In the genomic region with DNA sequence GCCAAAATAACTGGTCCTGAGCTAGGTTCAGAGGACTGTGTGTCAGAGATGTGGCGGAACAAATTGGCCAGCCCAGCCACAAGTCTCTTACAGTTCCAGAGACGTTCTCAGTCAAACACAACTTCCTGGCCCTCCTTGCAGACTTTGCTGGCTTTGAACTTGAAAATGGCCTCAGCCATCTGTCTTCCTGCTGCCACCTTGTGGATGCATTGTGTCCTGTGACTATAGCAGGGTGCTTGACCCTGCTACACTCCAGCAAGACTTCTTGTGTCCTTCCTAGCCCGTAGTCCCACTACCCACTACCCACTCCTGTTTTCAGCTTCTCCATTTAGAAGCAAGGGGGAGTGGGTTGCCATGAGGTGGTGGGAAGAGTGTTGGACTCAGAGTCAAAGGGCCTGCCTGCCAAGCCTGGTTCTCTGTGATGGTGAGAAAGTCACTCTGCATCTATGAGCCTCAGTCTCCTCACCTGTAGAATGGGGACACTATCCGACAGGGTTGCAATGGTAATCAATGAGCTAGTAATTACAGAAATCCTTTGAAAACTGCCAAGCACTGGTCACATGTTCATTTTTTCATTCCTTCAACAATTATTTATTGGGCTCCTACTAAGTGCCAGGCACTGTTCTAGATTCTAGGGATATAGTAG, we compare ENCODE assay signal across 9 cellular contexts.
DNase-seq lines count a peak whose midpoint lies in the region; ATAC-seq, FAIRE-seq and TF ChIP-seq lines count a peak whose summit lies in the region.
"Had no signal": no experiment of that assay in that cellular context is flagged by ENCODE, and none has a peak within 500 bp of the region (broad histone marks: within the 10 kb centered on the region; RNA-seq: fewer than 3 reads in every experiment).

No MANE protein-coding gene starts in this region.

- H3K4me3 ChIP-seq in CD4-positive, alpha-beta memory T cell (ENCODE audit: low read length in 2 of 2), result no peak overlapping the region
- H3K4me3 ChIP-seq in suprapubic skin (no peak overlapping the region), gastroesophageal sphincter (no peak overlapping the region)

- TF ChIP-seq EP300 in suprapubic skin (IDR thresholded peaks at IDR 0.05) (no peak), gastroesophageal sphincter (IDR thresholded peaks at IDR 0.05) (no peak)

- intact Hi-C loops in CD4-positive, alpha-beta memory T cell (cut with micrococcal nuclease), result no loop called here

- 65% methylated on average over 4 of the region's 4 CpGs for WGBS in suprapubic skin
- 50 to 56% methylated on average over 2 to 3 of the region's 4 CpGs for WGBS in gastroesophageal sphincter (ENCODE audit: low coverage in 1 of 2), 2 donors

- FAIRE-seq in GM19239 (lab: Jason Lieb, UNC), result peak; percentile 48

- no peak overlapping the region for H3K4me3 Mint-ChIP-seq in CD4-positive, alpha-beta memory T cell

- H3K9me3 Mint-ChIP-seq in CD4-positive, alpha-beta memory T cell, result peaks cover 7 to 35% (median 14%) of the 10 kb centered on the region in 8 donors

- TF ChIP-seq CTCF in suprapubic skin (IDR thresholded peaks at IDR 0.05), result no peak
- TF ChIP-seq CTCF in gastroesophageal sphincter (IDR thresholded peaks at IDR 0.05), result peak in 1 of 4 experiments; percentile 16

- H3K27me3 ChIP-seq in CD4-positive, alpha-beta memory T cell (ENCODE audit: insufficient read depth, low read length), result no peaks in the 10 kb centered on the region
- H3K27me3 ChIP-seq in suprapubic skin (peaks cover 40% of the 10 kb centered on the region), gastroesophageal sphincter (peaks cover 60% of the 10 kb centered on the region)

- H3K36me3 Mint-ChIP-seq in CD4-positive, alpha-beta memory T cell, result no peaks in the 10 kb centered on the region

- no peaks in the 10 kb centered on the region for H3K36me3 ChIP-seq in CD4-positive, alpha-beta memory T cell (ENCODE audit: insufficient read depth, low read length)
- H3K36me3 ChIP-seq in suprapubic skin (no peaks in the 10 kb centered on the region), gastroesophageal sphincter (no peaks in the 10 kb centered on the region)

- H3K4me1 Mint-ChIP-seq in CD4-positive, alpha-beta memory T cell, result no peaks in the 10 kb centered on the region

- H3K27ac Mint-ChIP-seq in CD4-positive, alpha-beta memory T cell, result no peak overlapping the region

- peaks cover 7 to 13% of the 10 kb centered on the region in 2 donors for H3K27me3 Mint-ChIP-seq in CD4-positive, alpha-beta memory T cell

- no peaks in the 10 kb centered on the region for H3K9me3 ChIP-seq in CD4-positive, alpha-beta memory T cell (ENCODE audit: control insufficient read depth in 1 of 2, low read length in 2 of 2)
- H3K9me3 ChIP-seq in suprapubic skin, result no peaks in the 10 kb centered on the region
- H3K9me3 ChIP-seq in gastroesophageal sphincter, result peaks cover 0 to 40% (median 0%) of the 10 kb centered on the region in 3 donors

- in situ Hi-C loops in Caki2 (cut with HindIII; ENCODE audit: low pct_unique_long_range_greater_than_20kb, low sequenced_read_pairs), result no loop called here

- no peak overlapping the region for H3K27ac ChIP-seq in CD4-positive, alpha-beta memory T cell (ENCODE audit: low read depth, low read length)
- H3K27ac ChIP-seq in suprapubic skin (no peak overlapping the region), gastroesophageal sphincter (no peak overlapping the region)

- H3K4me1 ChIP-seq in CD4-positive, alpha-beta memory T cell (ENCODE audit: insufficient read depth, low read length), result no peaks in the 10 kb centered on the region
- no peaks in the 10 kb centered on the region for H3K4me1 ChIP-seq in suprapubic skin
- no peaks in the 10 kb centered on the region for H3K4me1 ChIP-seq in gastroesophageal sphincter

- CTCF ChIA-PET in CD4-positive, alpha-beta memory T cell (lab: Charles Lee; ENCODE audit: partially characterized antibody), result no interaction called here

- TF ChIP-seq POLR2A in suprapubic skin (IDR thresholded peaks at IDR 0.05) (no peak), gastroesophageal sphincter (IDR thresholded peaks at IDR 0.05) (no peak)

- POLR2A ChIA-PET in CD4-positive, alpha-beta memory T cell (lab: Charles Lee; ENCODE audit: partially characterized antibody), result no interaction called here

- ATAC-seq in gastroesophageal sphincter (no peak), HG03159 (IDR thresholded peaks at IDR 0.05; ENCODE audit: unreplicated experiment) (no peak)

- DNase-seq in Caki2 (ENCODE audit: low read depth) (peak; percentile 10), GM19239 (ENCODE audit: insufficient read length, low spot score) (peak; percentile 30), RPMI8226 (peak; percentile 75), iPS-NIHi7 (ENCODE audit: extremely low spot score) (peak; percentile 81), suprapubic skin (ENCODE audit: low spot score in 2 of 2) (no peak)
- no peak for DNase-seq in CD4-positive, alpha-beta memory T cell
- DNase-seq: activated CD8-positive, alpha-beta memory T cell treated with anti-CD3 and anti-CD28 coated beads, Interleukin-2, amount 50 U/mL, for 4 hours had no signal

Comparison
In these comparisons a context has a peak if more than half of its experiments do, and no peak if none do; other contexts are left out.
1. DNase-seq: peak in Caki2 (single experiment), GM19239 (single experiment), RPMI8226 (single experiment) and iPS-NIHi7 (single experiment); none in CD4-positive, alpha-beta memory T cell (0 of 5) and suprapubic skin (0 of 2).